17 cellular contexts compared by ENCODE assay signal in the genomic region with DNA sequence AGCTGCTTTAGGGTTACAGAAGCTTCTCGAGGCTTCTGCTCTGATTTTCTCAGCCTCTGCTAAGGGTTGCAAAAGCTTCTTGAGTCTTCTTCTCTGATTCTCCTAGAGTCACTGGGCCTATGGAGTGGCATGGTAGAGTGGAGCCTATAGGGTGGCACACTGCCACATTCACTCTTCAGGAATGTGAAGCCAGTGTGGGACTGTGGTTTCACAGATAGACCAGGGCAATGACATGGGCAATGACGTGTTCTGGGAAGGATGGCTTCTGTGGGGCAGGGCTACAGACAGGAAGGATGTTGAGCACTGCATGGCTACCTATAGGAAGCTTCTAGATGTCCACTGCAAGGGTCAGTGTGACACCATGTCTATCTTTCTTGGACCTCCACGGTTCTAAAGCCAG. TPM values are rescaled to one million over a fixed set of nuclear protein-coding genes. Genes with fewer than 3 reads are reported as not detected.
A peak's percentile ranks its signal among the peaks of the same experiment; 100 is the strongest.
DNase-seq lines count a peak whose midpoint lies in the region; ATAC-seq, FAIRE-seq and TF ChIP-seq lines count a peak whose summit lies in the region.
"Had no signal": no experiment of that assay in that cellular context is flagged by ENCODE, and none has a peak within 500 bp of the region (broad histone marks: within the 10 kb centered on the region; RNA-seq: fewer than 3 reads in every experiment).

No MANE protein-coding gene starts in this region.

- H3K4me3 ChIP-seq in PC-3 (ENCODE audit: low read length): no peak overlapping the region
- H3K4me3 ChIP-seq in adipocyte (ENCODE audit: low read length): no peak overlapping the region
- H3K4me3 ChIP-seq: BLaER1 treated with 17β-estradiol and CSF1 and Interleukin-3, amounts not matched to agents 10 nM and 100 nM had no signal

- H3K9me3 ChIP-seq in PC-3 (ENCODE audit: low read length) (no peaks in the 10 kb centered on the region), adipocyte (ENCODE audit: control insufficient read depth, low read length) (no peaks in the 10 kb centered on the region)
- H3K9me3 ChIP-seq: BLaER1 treated with 17β-estradiol and CSF1 and Interleukin-3, amounts not matched to agents 10 nM and 100 nM; SK-N-SH had no signal

- H3K9ac ChIP-seq in PC-3 (ENCODE audit: low read length) (no peak overlapping the region), adipocyte (ENCODE audit: low read length) (no peak overlapping the region)
- H3K9ac ChIP-seq: BLaER1 treated with 17β-estradiol and CSF1 and Interleukin-3, amounts not matched to agents 10 nM and 100 nM; SK-N-SH had no signal

- H2AFZ ChIP-seq in PC-3 (ENCODE audit: low read length): no peak overlapping the region

- BruUV-seq in PC-3 (replicated peaks; lab: Mats Ljungman, UMichigan): no TSS peak

- H3K27me3 ChIP-seq in PC-3 (ENCODE audit: low read length): no peaks in the 10 kb centered on the region
- H3K27me3 ChIP-seq in adipocyte (replicated peaks; ENCODE audit: control insufficient read depth, insufficient read depth, low read length): peaks cover 59% of the 10 kb centered on the region
- H3K27me3 ChIP-seq: BLaER1 treated with 17β-estradiol and CSF1 and Interleukin-3, amounts not matched to agents 10 nM and 100 nM had no signal

- intact Hi-C loops in PC-3 (cut with micrococcal nuclease): no loop called here

- FAIRE-seq in urothelium cell line (lab: Jason Lieb, UNC): no peak
- FAIRE-seq: G401.6, GM12891, HepG2 had no signal

- CTCF ChIA-PET in PC-3 (lab: Charles Lee): no interaction called here

- no peaks in the 10 kb centered on the region for H3K36me3 ChIP-seq in PC-3 (ENCODE audit: low read depth, low read length)
- no peaks in the 10 kb centered on the region for H3K36me3 ChIP-seq in adipocyte (ENCODE audit: control insufficient read depth, insufficient read depth, low read length, severe bottlenecking)
- H3K36me3 ChIP-seq: BLaER1 treated with 17β-estradiol and CSF1 and Interleukin-3, amounts not matched to agents 10 nM and 100 nM had no signal

- peak; percentile 66 for DNase-seq in H4 (ENCODE audit: low spot score)
- peak; percentile 41 for DNase-seq in PC-3
- DNase-seq in adipocyte (ENCODE audit: low read depth): peak; percentile 32
- DNase-seq in urothelium cell line (ENCODE audit: low spot score): peak; percentile 40
- no peak for DNase-seq in omental fat pad (ENCODE audit: low spot score)
- no peak for DNase-seq in nucleus accumbens (lab: John Stamatoyannopoulos, UW)
- DNase-seq: MV-4-11, NCI-H1436, NCI-H2029 treated with DMSO at 0.1 percent for 48 hours, NCI-H510A treated with DMSO at 0.1 percent for 48 hours, SK-N-SH, T-helper 17 cell had no signal

- ATAC-seq in PC-3 (no peak), omental fat pad (ENCODE audit: low FRiP score) (no peak), GM18858 (IDR thresholded peaks at IDR 0.05; ENCODE audit: unreplicated experiment) (no peak)
- ATAC-seq: HepG2, T-helper 17 cell had no signal

- H3K27ac ChIP-seq in PC-3 (ENCODE audit: low read length): no peak overlapping the region
- H3K27ac ChIP-seq: BLaER1 treated with 17β-estradiol and CSF1 and Interleukin-3, amounts not matched to agents 10 nM and 100 nM had no signal

- H3K79me2 ChIP-seq in PC-3 (ENCODE audit: low read length): no peaks in the 10 kb centered on the region

- no peak overlapping the region for H3K4me2 ChIP-seq in PC-3 (ENCODE audit: low read length)
- H3K4me2 ChIP-seq: BLaER1 treated with 17β-estradiol and CSF1 and Interleukin-3, amounts not matched to agents 10 nM and 100 nM; SK-N-SH had no signal

- no peaks in the 10 kb centered on the region for H3F3A ChIP-seq in PC-3 (ENCODE audit: low read length, unreplicated experiment)

- TF ChIP-seq CTCF in PC-3 (conservative IDR thresholded peaks at IDR 0.05; ENCODE audit: low read depth, low read length) (no peak), omental fat pad (IDR thresholded peaks at IDR 0.05) (no peak)

- H3K9me2 ChIP-seq in PC-3 (replicated peaks; ENCODE audit: low read length): no peaks in the 10 kb centered on the region
- H3K9me2 ChIP-seq: SK-N-SH had no signal

- POLR2A ChIA-PET in PC-3 (lab: Charles Lee; ENCODE audit: unreplicated experiment): no interaction called here

- no peaks in the 10 kb centered on the region for H4K20me1 ChIP-seq in PC-3 (ENCODE audit: low read length)
- H4K20me1 ChIP-seq: BLaER1 treated with 17β-estradiol and CSF1 and Interleukin-3, amounts not matched to agents 10 nM and 100 nM had no signal

- peaks cover 8% of the 10 kb centered on the region for H3K4me1 ChIP-seq in PC-3 (ENCODE audit: insufficient read depth, low read length)
- no peaks in the 10 kb centered on the region for H3K4me1 ChIP-seq in adipocyte (ENCODE audit: control insufficient read depth, insufficient read depth, low read length)
- H3K4me1 ChIP-seq: BLaER1 treated with 17β-estradiol and CSF1 and Interleukin-3, amounts not matched to agents 10 nM and 100 nM had no signal

RNA-seq across cellular contexts. Expression of gene MAMLD1, which starts 11.0 kb away (rescaled TPM):
- total RNA-seq in H4 (2014; rRNA removed; shearing (Covaris generic)): 0.35 and 1.6 TPM in 2 replicates
- 2.8 and 3.6 TPM in 2 replicates for total RNA-seq in PC-3 (2014; rRNA removed)
- total RNA-seq in omental fat pad: 10 to 100 TPM in 1 of 4 donors, 1 to 10 TPM in 3; 4.5 to 10.3 (median 6.2) TPM
- total RNA-seq: HepG2 had no signal

Comparison
In these comparisons a context has a peak if more than half of its experiments do, and no peak if none do; other contexts are left out.
1. DNase-seq: peak in H4 (single experiment), PC-3 (single experiment), adipocyte (single experiment) and urothelium cell line (single experiment); none in omental fat pad (single experiment) and nucleus accumbens (0 of 56).